In the genomic region with DNA sequence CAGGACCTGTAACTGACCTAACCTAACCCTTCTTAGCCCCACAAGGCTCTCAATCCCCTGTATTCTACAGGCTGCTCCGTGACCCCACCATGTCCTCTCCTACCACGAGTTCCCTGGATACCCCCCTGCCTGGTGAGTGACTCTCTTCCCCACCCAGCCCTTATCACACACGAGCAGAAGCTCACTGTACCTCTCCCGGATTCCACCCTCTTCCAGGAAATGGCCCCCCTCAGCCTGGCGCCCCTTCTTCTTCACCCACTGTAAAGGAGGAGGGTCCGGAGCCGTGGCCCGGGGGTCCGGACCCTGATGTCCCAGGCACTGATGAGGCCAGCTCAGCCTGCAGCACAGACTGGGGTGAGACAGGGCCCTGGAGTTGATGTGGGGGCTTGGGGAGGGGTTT, we compare ENCODE assay signal across 1 cellular context.
TF ChIP-seq lines count a peak whose summit lies in the region.

No MANE protein-coding gene starts in this region.

TF ChIP-seq in K562, 482 proteins besides CTCF, POLR2A, EP300 and RAD21 (continued from another document):
- peak; percentile 86 for TF ChIP-seq ARID1B (IDR thresholded peaks at IDR 0.05)
- peak; percentile 80 for TF ChIP-seq CBFA2T3 (IDR thresholded peaks at IDR 0.05)
- peak; percentile 47; the same call in 1 of the 2 replicates for TF ChIP-seq STAT5A (IDR thresholded peaks at IDR 0.05; ENCODE audit: borderline replicate concordance, low read length)
- TF ChIP-seq ZNF589 (CRISPR knock-in tag; IDR thresholded peaks at IDR 0.05; ENCODE audit: low read depth), result no peak
- peak; percentile 77; the same call in 1 of the 2 replicates for TF ChIP-seq DPF2 (IDR thresholded peaks at IDR 0.05)
- TF ChIP-seq NCOA1 (IDR thresholded peaks at IDR 0.05; ENCODE audit: low read depth), result peak; percentile 22; the same call in 1 of the 2 replicates
- no peak for TF ChIP-seq ZNF3 (CRISPR knock-in tag; IDR thresholded peaks at IDR 0.05)
- no peak for TF ChIP-seq ILF3 (IDR thresholded peaks at IDR 0.05; ENCODE audit: borderline replicate concordance)
- peak; percentile 78; the same call in 1 of the 2 replicates for TF ChIP-seq ZBTB7A (IDR thresholded peaks at IDR 0.05; ENCODE audit: borderline replicate concordance, control insufficient read depth, low read depth, low read length)
- TF ChIP-seq SMARCE1 (IDR thresholded peaks at IDR 0.05), result peak; percentile 34; the same call in 1 of the 2 replicates
- TF ChIP-seq, protein P1, sequence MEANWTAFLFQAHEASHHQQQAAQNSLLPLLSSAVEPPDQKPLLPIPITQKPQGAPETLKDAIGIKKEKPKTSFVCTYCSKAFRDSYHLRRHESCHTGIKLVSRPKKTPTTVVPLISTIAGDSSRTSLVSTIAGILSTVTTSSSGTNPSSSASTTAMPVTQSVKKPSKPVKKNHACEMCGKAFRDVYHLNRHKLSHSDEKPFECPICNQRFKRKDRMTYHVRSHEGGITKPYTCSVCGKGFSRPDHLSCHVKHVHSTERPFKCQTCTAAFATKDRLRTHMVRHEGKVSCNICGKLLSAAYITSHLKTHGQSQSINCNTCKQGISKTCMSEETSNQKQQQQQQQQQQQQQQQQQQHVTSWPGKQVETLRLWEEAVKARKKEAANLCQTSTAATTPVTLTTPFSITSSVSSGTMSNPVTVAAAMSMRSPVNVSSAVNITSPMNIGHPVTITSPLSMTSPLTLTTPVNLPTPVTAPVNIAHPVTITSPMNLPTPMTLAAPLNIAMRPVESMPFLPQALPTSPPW (CRISPR knock-in tag; IDR thresholded peaks at IDR 0.05), result peak; percentile 55
- no peak for TF ChIP-seq ZNF766 (CRISPR knock-in tag; conservative IDR thresholded peaks at IDR 0.05)
- TF ChIP-seq, protein P2, sequence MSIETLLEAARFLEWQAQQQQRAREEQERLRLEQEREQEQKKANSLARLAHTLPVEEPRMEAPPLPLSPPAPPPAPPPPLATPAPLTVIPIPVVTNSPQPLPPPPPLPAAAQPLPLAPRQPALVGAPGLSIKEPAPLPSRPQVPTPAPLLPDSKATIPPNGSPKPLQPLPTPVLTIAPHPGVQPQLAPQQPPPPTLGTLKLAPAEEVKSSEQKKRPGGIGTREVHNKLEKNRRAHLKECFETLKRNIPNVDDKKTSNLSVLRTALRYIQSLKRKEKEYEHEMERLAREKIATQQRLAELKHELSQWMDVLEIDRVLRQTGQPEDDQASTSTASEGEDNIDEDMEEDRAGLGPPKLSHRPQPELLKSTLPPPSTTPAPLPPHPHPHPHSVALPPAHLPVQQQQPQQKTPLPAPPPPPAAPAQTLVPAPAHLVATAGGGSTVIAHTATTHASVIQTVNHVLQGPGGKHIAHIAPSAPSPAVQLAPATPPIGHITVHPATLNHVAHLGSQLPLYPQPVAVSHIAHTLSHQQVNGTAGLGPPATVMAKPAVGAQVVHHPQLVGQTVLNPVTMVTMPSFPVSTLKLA (conservative IDR thresholded peaks at IDR 0.05), result peak in 1 of 2 experiments; percentile 63; a peak in 1 of 4 replicates
- TF ChIP-seq NCOA4 (IDR thresholded peaks at IDR 0.05; ENCODE audit: partially characterized antibody), result no peak
- TF ChIP-seq LEF1 (IDR thresholded peaks at IDR 0.05), result peak; percentile 28; the same call in 1 of the 2 replicates
- TF ChIP-seq, protein P3, sequence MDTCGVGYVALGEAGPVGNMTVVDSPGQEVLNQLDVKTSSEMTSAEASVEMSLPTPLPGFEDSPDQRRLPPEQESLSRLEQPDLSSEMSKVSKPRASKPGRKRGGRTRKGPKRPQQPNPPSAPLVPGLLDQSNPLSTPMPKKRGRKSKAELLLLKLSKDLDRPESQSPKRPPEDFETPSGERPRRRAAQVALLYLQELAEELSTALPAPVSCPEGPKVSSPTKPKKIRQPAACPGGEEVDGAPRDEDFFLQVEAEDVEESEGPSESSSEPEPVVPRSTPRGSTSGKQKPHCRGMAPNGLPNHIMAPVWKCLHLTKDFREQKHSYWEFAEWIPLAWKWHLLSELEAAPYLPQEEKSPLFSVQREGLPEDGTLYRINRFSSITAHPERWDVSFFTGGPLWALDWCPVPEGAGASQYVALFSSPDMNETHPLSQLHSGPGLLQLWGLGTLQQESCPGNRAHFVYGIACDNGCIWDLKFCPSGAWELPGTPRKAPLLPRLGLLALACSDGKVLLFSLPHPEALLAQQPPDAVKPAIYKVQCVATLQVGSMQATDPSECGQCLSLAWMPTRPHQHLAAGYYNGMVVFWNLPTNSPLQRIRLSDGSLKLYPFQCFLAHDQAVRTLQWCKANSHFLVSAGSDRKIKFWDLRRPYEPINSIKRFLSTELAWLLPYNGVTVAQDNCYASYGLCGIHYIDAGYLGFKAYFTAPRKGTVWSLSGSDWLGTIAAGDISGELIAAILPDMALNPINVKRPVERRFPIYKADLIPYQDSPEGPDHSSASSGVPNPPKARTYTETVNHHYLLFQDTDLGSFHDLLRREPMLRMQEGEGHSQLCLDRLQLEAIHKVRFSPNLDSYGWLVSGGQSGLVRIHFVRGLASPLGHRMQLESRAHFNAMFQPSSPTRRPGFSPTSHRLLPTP (IDR thresholded peaks at IDR 0.05; ENCODE audit: borderline replicate concordance, extremely low read depth, insufficient read length), result no peak
- peak; percentile 52; the same call in 1 of the 2 replicates for TF ChIP-seq MTA2 (IDR thresholded peaks at IDR 0.05; ENCODE audit: low read depth)
- TF ChIP-seq NFIC (IDR thresholded peaks at IDR 0.05), result 0 out of 2 replicates have a peak, but pooled peaks have one; percentile 12
- TF ChIP-seq FOXJ2 (tag; IDR thresholded peaks at IDR 0.05), result no peak
- TF ChIP-seq, protein P4, sequence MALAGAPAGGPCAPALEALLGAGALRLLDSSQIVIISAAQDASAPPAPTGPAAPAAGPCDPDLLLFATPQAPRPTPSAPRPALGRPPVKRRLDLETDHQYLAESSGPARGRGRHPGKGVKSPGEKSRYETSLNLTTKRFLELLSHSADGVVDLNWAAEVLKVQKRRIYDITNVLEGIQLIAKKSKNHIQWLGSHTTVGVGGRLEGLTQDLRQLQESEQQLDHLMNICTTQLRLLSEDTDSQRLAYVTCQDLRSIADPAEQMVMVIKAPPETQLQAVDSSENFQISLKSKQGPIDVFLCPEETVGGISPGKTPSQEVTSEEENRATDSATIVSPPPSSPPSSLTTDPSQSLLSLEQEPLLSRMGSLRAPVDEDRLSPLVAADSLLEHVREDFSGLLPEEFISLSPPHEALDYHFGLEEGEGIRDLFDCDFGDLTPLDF (CRISPR knock-in tag; IDR thresholded peaks at IDR 0.05), result no peak
- TF ChIP-seq CCNT2 (IDR thresholded peaks at IDR 0.05; ENCODE audit: borderline replicate concordance, extremely low read depth, insufficient read length, low read depth, low read length), result peak; percentile 10
- peak; percentile 61; the same call in 1 of the 2 replicates for TF ChIP-seq TAL1 (IDR thresholded peaks at IDR 0.05)
- TF ChIP-seq, protein P5, sequence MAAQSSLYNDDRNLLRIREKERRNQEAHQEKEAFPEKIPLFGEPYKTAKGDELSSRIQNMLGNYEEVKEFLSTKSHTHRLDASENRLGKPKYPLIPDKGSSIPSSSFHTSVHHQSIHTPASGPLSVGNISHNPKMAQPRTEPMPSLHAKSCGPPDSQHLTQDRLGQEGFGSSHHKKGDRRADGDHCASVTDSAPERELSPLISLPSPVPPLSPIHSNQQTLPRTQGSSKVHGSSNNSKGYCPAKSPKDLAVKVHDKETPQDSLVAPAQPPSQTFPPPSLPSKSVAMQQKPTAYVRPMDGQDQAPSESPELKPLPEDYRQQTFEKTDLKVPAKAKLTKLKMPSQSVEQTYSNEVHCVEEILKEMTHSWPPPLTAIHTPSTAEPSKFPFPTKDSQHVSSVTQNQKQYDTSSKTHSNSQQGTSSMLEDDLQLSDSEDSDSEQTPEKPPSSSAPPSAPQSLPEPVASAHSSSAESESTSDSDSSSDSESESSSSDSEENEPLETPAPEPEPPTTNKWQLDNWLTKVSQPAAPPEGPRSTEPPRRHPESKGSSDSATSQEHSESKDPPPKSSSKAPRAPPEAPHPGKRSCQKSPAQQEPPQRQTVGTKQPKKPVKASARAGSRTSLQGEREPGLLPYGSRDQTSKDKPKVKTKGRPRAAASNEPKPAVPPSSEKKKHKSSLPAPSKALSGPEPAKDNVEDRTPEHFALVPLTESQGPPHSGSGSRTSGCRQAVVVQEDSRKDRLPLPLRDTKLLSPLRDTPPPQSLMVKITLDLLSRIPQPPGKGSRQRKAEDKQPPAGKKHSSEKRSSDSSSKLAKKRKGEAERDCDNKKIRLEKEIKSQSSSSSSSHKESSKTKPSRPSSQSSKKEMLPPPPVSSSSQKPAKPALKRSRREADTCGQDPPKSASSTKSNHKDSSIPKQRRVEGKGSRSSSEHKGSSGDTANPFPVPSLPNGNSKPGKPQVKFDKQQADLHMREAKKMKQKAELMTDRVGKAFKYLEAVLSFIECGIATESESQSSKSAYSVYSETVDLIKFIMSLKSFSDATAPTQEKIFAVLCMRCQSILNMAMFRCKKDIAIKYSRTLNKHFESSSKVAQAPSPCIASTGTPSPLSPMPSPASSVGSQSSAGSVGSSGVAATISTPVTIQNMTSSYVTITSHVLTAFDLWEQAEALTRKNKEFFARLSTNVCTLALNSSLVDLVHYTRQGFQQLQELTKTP (IDR thresholded peaks at IDR 0.05; ENCODE audit: low read depth in 1 of 2, partially characterized antibody in 2 of 2), result no peak
- no peak for TF ChIP-seq SMAD2 (IDR thresholded peaks at IDR 0.05; ENCODE audit: low read depth, low read length)
